8 cellular contexts compared by ENCODE assay signal in the genomic region with DNA sequence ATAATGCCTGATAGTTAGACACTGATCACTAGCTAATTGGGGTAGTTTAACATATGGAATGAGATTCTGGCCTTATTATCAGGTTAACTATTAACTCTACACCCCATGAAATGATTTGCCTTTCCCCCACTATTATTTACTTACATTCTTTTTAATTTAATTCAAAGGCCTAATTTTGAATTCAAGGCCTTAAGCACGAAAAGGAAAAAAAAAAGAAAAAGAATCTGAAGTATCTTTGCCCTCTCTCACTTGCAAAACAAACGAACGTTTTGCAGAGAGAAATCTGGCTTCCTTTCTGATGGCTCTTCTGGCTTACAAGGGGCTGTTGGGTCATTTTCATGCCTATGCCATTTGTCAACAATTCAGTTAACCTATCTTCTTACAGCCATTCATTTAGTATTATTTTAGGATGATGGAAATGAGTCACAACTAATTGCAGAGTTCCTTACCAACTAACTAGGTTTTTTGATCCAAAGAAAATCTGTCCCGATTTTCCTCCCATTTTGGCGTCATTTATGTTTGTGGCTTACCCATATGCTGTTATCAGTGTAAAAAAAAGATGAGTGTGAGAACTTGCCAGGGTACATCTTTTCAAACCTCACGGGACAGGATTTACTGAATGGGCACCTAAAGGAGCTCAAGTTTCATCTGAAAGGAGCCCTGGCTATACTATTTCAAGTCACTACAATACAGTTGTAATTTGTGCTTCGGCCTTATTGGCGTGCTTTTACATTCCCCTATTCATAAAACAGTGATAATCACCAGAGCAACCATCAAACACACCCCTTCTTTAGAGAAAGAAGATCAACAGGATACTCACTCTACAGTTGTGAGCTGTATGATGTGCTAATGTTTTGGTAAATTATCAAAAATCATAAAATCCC. TPM values are rescaled to one million over a fixed set of nuclear protein-coding genes. Genes with fewer than 3 reads are reported as not detected.
DNase-seq lines count a peak whose midpoint lies in the region; ATAC-seq and TF ChIP-seq lines count a peak whose summit lies in the region.

No MANE protein-coding gene starts in this region.

- no peak overlapping the region for H2BK12ac ChIP-seq in trophoblast cell (ENCODE audit: low read length)

- H3K27me3 ChIP-seq in trophoblast cell (ENCODE audit: insufficient read depth, low read length): no peaks in the 10 kb centered on the region
- peaks cover 5% of the 10 kb centered on the region for H3K27me3 ChIP-seq in H7 (ENCODE audit: control insufficient read depth, insufficient read depth, low read length)

- CTCF ChIA-PET in Calu3 (lab: Charles Lee): interaction anchor here (1.0 to 2.3 kb wide), 5 partner anchors 12 to 287 kb away, joined by 3 to 9 read pairs (median 3); no protein-coding TSS in a partner anchor

- TF ChIP-seq CTCF in Calu3 (IDR thresholded peaks at IDR 0.05; ENCODE audit: unreplicated experiment): no peak
- no peak for TF ChIP-seq CTCF in epithelial cell of esophagus (IDR thresholded peaks at IDR 0.05; ENCODE audit: insufficient read depth, low read depth, low read length, missing control alignments)

- H3K23ac ChIP-seq in trophoblast cell (ENCODE audit: low read length): no peak overlapping the region

- intact Hi-C loops in Calu3 (cut with micrococcal nuclease; ENCODE audit: unreplicated experiment): loop anchor here (1.0 to 5.0 kb wide), 5 partner anchors 69 to 286 kb away; no protein-coding TSS in a partner anchor
- intact Hi-C loops in head of caudate nucleus (cut with DNase I): loop anchor here (2.0 to 10.0 kb wide), 2 partner anchors 63 to 289 kb away; a partner anchor contains a TSS

- H4K91ac ChIP-seq in trophoblast cell (ENCODE audit: low read depth, low read length): no peak overlapping the region

- H3K4ac ChIP-seq in trophoblast cell (ENCODE audit: low read depth, low read length): no peak overlapping the region

- H2BK5ac ChIP-seq in trophoblast cell (ENCODE audit: low read depth, low read length, poor library complexity): peak overlapping the region; percentile 59

- no peaks in the 10 kb centered on the region for H3K27me3 Mint-ChIP-seq in Calu3 (ENCODE audit: unreplicated experiment)

- DNase-seq in Calu3: no peak
- peak; percentile 60 for DNase-seq in NCI-H460 (ENCODE audit: extremely low read depth, low read depth)
- peak; percentile 76 for DNase-seq in epithelial cell of esophagus (ENCODE audit: low read depth)
- peak; percentile 69 to 90 for DNase-seq in trophoblast cell
- no peak for DNase-seq in head of caudate nucleus
- no peak for DNase-seq in left lobe of liver (ENCODE audit: low spot score)
- DNase-seq in H7: no peak

- no peak overlapping the region for H3K18ac ChIP-seq in trophoblast cell (ENCODE audit: low read length)

- peak overlapping the region; percentile 65 for H3K4me2 ChIP-seq in trophoblast cell (ENCODE audit: low read length)

- ATAC-seq in HG03378 (IDR thresholded peaks at IDR 0.05; ENCODE audit: unreplicated experiment) (no peak), left lobe of liver (no peak)

- peak overlapping the region; percentile 75 for H3K4me3 ChIP-seq in epithelial cell of esophagus (ENCODE audit: low read length)
- H3K4me3 ChIP-seq in trophoblast cell (ENCODE audit: low read depth, low read length): no peak overlapping the region
- H3K4me3 ChIP-seq in H7 (ENCODE audit: insufficient read depth, low read depth, low read length): no peak overlapping the region

- peaks cover 29% of the 10 kb centered on the region for H3K4me1 Mint-ChIP-seq in Calu3 (ENCODE audit: low read depth, unreplicated experiment)

- H3K36me3 ChIP-seq in trophoblast cell (ENCODE audit: control insufficient read depth in 1 of 2, insufficient read depth in 2 of 2, low read length in 2 of 2) (peaks cover 0 to 2% of the 10 kb centered on the region in 2 experiments), H7 (replicated peaks; ENCODE audit: control insufficient read depth, insufficient read depth, low read length) (no peaks in the 10 kb centered on the region)

- no peak overlapping the region for H4K12ac ChIP-seq in trophoblast cell (ENCODE audit: low read depth, low read length)

- peaks cover 2% of the 10 kb centered on the region for H3K9me3 ChIP-seq in trophoblast cell (ENCODE audit: insufficient read depth, low read depth, low read length)

- peaks cover 10 to 11% of the 10 kb centered on the region in 2 experiments for H3K4me1 ChIP-seq in trophoblast cell (ENCODE audit: control insufficient read depth in 1 of 2, insufficient read depth in 2 of 2, low read length in 2 of 2)

- H2BK120ac ChIP-seq in trophoblast cell (ENCODE audit: insufficient read depth, low read length, poor library complexity): no peak overlapping the region

- no peak overlapping the region for H2AK5ac ChIP-seq in trophoblast cell (ENCODE audit: low read length)

- H3K79me1 ChIP-seq in trophoblast cell (ENCODE audit: low read length): peaks cover 21% of the 10 kb centered on the region

- H4K8ac ChIP-seq in trophoblast cell (ENCODE audit: low read depth, low read length): no peak overlapping the region

- no peaks in the 10 kb centered on the region for H3K9me3 Mint-ChIP-seq in Calu3 (ENCODE audit: low read depth, unreplicated experiment)

- BruUV-seq in Calu3 (replicated peaks; lab: Mats Ljungman, UMichigan): TSS peak; percentile 62

- peak overlapping the region; percentile 97 for H3K4me3 Mint-ChIP-seq in Calu3 (ENCODE audit: low read depth, unreplicated experiment)

- peaks cover 24% of the 10 kb centered on the region for H3K79me2 ChIP-seq in trophoblast cell (ENCODE audit: control insufficient read depth, insufficient read depth, low read length, poor library complexity)

- no CpG with 5 or more reads among the region's 8 CpGs for WGBS in trophoblast cell (ENCODE audit: extremely low coverage, insufficient coverage, insufficient read length)

- no peak overlapping the region for H3K9ac ChIP-seq in trophoblast cell (ENCODE audit: low read length)

- peaks cover 53% of the 10 kb centered on the region for H3K36me3 Mint-ChIP-seq in Calu3 (ENCODE audit: insufficient read depth, unreplicated experiment)

- H2AFZ ChIP-seq in trophoblast cell (ENCODE audit: insufficient read depth, low read length, poor library complexity): no peak overlapping the region

- peak overlapping the region; percentile 98 for H3K27ac Mint-ChIP-seq in Calu3 (ENCODE audit: unreplicated experiment)

- H3K27ac ChIP-seq in trophoblast cell (ENCODE audit: low read depth, low read length): peak overlapping the region; percentile 78

- no peak overlapping the region for H3K14ac ChIP-seq in trophoblast cell (ENCODE audit: low read length)

RNA-seq across cellular contexts. Expression of a gene that starts 1.9 kb away (rescaled TPM):
- total RNA-seq in Calu3 (2022): 74.9 and 83.0 TPM in 2 replicates
- 97.4 and 105 TPM in 2 replicates for total RNA-seq in NCI-H460 (2014; rRNA removed; shearing (Covaris generic))
- polyA plus RNA-seq in NCI-H460 (2014; cell fraction: nucleus; rRNA removed): 37.5 and 37.9 TPM in 2 replicates
- 267 and 277 TPM in 2 replicates for polyA plus RNA-seq in trophoblast cell (2013)
- total RNA-seq in left lobe of liver: 316 TPM
- total RNA-seq in H7 (2014; rRNA removed; shearing (Covaris generic)): 37.3 and 42.6 TPM in 2 replicates

Comparison
In these comparisons a context has a peak if more than half of its experiments do, and no peak if none do; other contexts are left out.
1. DNase-seq: peak in NCI-H460 (single experiment), epithelial cell of esophagus (single experiment) and trophoblast cell (2 of 2); none in Calu3 (single experiment), head of caudate nucleus (0 of 42), left lobe of liver (single experiment) and H7 (single experiment).